Comparison of ENCODE assay signal across 9 cellular contexts in genomic region chr20:41005361-41005729, GRCh38. TPM values are rescaled to one million over a fixed set of nuclear protein-coding genes. Genes with fewer than 3 reads are reported as not detected.
DNase-seq lines count a peak whose midpoint lies in the region; ATAC-seq and TF ChIP-seq lines count a peak whose summit lies in the region.
"Had no signal": no experiment of that assay in that cellular context is flagged by ENCODE, and none has a peak within 500 bp of the region (broad histone marks: within the 10 kb centered on the region; RNA-seq: fewer than 3 reads in every experiment).

No MANE protein-coding gene starts in this region.

- no peak overlapping the region for H3K4me3 Mint-ChIP-seq in stimulated activated naive CD8-positive, alpha-beta T cell treated with anti-CD3 and anti-CD28 coated beads, Interleukin-15, amount 100 ng/mL, for 72 hours
- H3K4me3 Mint-ChIP-seq in naive thymus-derived CD8-positive, alpha-beta T cell, result no peak overlapping the region

- whole genome bisulfite sequencing in lung, 2 donors, result 14 to 21% methylated on average over 4 of the region's 4 CpGs

- no peaks in the 10 kb centered on the region for H3K36me3 ChIP-seq in lung (ENCODE audit: control insufficient read depth in 2 of 2, insufficient read depth in 2 of 2, low read length in 2 of 2)

- H3K36me3 Mint-ChIP-seq in naive thymus-derived CD8-positive, alpha-beta T cell, result no peaks in the 10 kb centered on the region

- H3K4me3 ChIP-seq in lung, result peak overlapping the region; percentile 11

- no peaks in the 10 kb centered on the region for H3K9me3 Mint-ChIP-seq in stimulated activated naive CD8-positive, alpha-beta T cell treated with anti-CD3 and anti-CD28 coated beads, Interleukin-15, amount 100 ng/mL, for 72 hours
- no peaks in the 10 kb centered on the region for H3K9me3 Mint-ChIP-seq in naive thymus-derived CD8-positive, alpha-beta T cell

- H3K27me3 ChIP-seq in lung (ENCODE audit: control insufficient read depth, insufficient read depth), result no peaks in the 10 kb centered on the region

- DNase-seq in AG08396 (ENCODE audit: low spot score) (peak; percentile 63), M059J (ENCODE audit: low read depth) (peak; percentile 100), T47D (ENCODE audit: low read depth in 1 of 2, low spot score in 1 of 2) (peak; percentile 31 to 87), lung (ENCODE audit: low spot score) (peak; percentile 87), activated gamma-delta T cell treated with Interleukin-2 at 50 U/mL for 16 hours (no peak)
- DNase-seq in stimulated activated naive CD8-positive, alpha-beta T cell treated with anti-CD3 and anti-CD28 coated beads, Interleukin-15, amount 100 ng/mL, for 72 hours, result no peak
- no peak for DNase-seq in naive thymus-derived CD8-positive, alpha-beta T cell
- DNase-seq: activated T-cell treated with anti-CD3 and anti-CD28 coated beads for 4 hours had no signal

- TF ChIP-seq CTCF in lung (IDR thresholded peaks at IDR 0.05; ENCODE audit: control extremely low read depth, extremely low read depth), result no peak

- peak overlapping the region; percentile 41 to 84 for H3K27ac ChIP-seq in lung (ENCODE audit: low read depth in 1 of 2, low read length in 1 of 2)

- H3K9me3 ChIP-seq in lung (ENCODE audit: control insufficient read depth in 2 of 2, insufficient read depth in 1 of 2, low read length in 1 of 2), result peaks cover 0 to 2% of the 10 kb centered on the region in 2 donors

- peak overlapping the region in 1 of 2 donors; percentile 72 for H3K27ac Mint-ChIP-seq in stimulated activated naive CD8-positive, alpha-beta T cell treated with anti-CD3 and anti-CD28 coated beads, Interleukin-15, amount 100 ng/mL, for 72 hours
- H3K27ac Mint-ChIP-seq in naive thymus-derived CD8-positive, alpha-beta T cell, result peak overlapping the region in 1 of 10 donors; percentile 60

- no peaks in the 10 kb centered on the region for H3K27me3 Mint-ChIP-seq in stimulated activated naive CD8-positive, alpha-beta T cell treated with anti-CD3 and anti-CD28 coated beads, Interleukin-15, amount 100 ng/mL, for 72 hours
- H3K27me3 Mint-ChIP-seq in naive thymus-derived CD8-positive, alpha-beta T cell, result no peaks in the 10 kb centered on the region

- POLR2A ChIA-PET in naive thymus-derived CD8-positive, alpha-beta T cell (lab: Charles Lee), result no interaction called here

- peaks cover 9 to 33% of the 10 kb centered on the region in 2 donors for H3K4me1 ChIP-seq in lung (ENCODE audit: control insufficient read depth in 2 of 2, insufficient read depth in 2 of 2, low read length in 2 of 2)

- H3K4me1 Mint-ChIP-seq in stimulated activated naive CD8-positive, alpha-beta T cell treated with anti-CD3 and anti-CD28 coated beads, Interleukin-15, amount 100 ng/mL, for 72 hours, result peaks cover 47% of the 10 kb centered on the region
- H3K4me1 Mint-ChIP-seq in naive thymus-derived CD8-positive, alpha-beta T cell, result peaks cover 14 to 43% (median 19%) of the 10 kb centered on the region in 4 donors

- ATAC-seq in lung (ENCODE audit: insufficient read depth, low FRiP score), result no peak
- ATAC-seq in stimulated activated naive CD8-positive, alpha-beta T cell treated with anti-CD3 and anti-CD28 coated beads, Interleukin-15, amount 100 ng/mL, for 72 hours, result no peak
- no peak for ATAC-seq in GM19035 (IDR thresholded peaks at IDR 0.05; ENCODE audit: unreplicated experiment)
- no peak for ATAC-seq in naive thymus-derived CD8-positive, alpha-beta T cell

- in situ Hi-C loops in T47D (cut with HindIII; ENCODE audit: low pct_unique_long_range_greater_than_20kb, low sequenced_read_pairs), result no loop called here

RNA-seq across cellular contexts. Expression of gene TOP1, which starts 23.3 kb away (rescaled TPM):
- 20.1 and 49.9 TPM in 2 replicates for total RNA-seq in M059J (2014; rRNA removed; shearing (Covaris generic))
- total RNA-seq in lung, result 10 to 100 TPM; 52.7 to 62.7 TPM
- polyA plus RNA-seq in lung, result 10 to 100 TPM; 39.7 to 50.6 TPM
- 10 to 100 TPM; 45.0 to 48.3 TPM for total RNA-seq in naive thymus-derived CD8-positive, alpha-beta T cell
- 10 to 100 TPM in 2 of 3 donors, 1 to 10 TPM in 1; 9.1 to 14.1 (median 10.5) TPM for polyA plus RNA-seq in naive thymus-derived CD8-positive, alpha-beta T cell

Comparison
In these comparisons a context has a peak if more than half of its experiments do, and no peak if none do; other contexts are left out.
1. DNase-seq: peak in AG08396 (single experiment), M059J (single experiment), T47D (2 of 2) and lung (single experiment); none in stimulated activated naive CD8-positive, alpha-beta T cell treated with anti-CD3 and anti-CD28 coated beads, Interleukin-15, amount 100 ng/mL, for 72 hours (0 of 2), activated gamma-delta T cell treated with Interleukin-2 at 50 U/mL for 16 hours (single experiment) and naive thymus-derived CD8-positive, alpha-beta T cell (0 of 10).